ENCODE assay signal across 1 cellular context in the genomic region with DNA sequence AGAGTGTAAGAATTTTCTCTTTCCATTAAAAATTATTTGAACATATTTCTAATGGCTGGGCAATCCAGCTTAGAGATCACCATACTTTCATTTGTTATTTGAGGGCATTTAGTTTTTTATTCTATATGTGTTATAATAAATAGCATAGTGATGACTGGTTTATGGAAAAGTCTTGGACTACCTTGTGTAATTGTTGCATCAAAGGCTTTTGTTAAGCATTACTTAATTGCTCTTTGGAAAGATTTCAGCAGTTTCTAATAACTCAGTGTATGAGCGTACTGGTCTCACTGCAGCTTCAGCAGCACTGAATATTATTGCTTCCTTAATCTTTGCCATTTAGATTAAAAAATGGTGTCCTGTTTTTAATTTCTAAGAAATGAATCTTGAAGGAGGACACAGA.
TF ChIP-seq lines count a peak whose summit lies in the region.

No MANE protein-coding gene starts in this region.

TF ChIP-seq in GM23338, 12 proteins besides CTCF, POLR2A, EP300 and RAD21 (continued from another document):
- TF ChIP-seq, protein P1, sequence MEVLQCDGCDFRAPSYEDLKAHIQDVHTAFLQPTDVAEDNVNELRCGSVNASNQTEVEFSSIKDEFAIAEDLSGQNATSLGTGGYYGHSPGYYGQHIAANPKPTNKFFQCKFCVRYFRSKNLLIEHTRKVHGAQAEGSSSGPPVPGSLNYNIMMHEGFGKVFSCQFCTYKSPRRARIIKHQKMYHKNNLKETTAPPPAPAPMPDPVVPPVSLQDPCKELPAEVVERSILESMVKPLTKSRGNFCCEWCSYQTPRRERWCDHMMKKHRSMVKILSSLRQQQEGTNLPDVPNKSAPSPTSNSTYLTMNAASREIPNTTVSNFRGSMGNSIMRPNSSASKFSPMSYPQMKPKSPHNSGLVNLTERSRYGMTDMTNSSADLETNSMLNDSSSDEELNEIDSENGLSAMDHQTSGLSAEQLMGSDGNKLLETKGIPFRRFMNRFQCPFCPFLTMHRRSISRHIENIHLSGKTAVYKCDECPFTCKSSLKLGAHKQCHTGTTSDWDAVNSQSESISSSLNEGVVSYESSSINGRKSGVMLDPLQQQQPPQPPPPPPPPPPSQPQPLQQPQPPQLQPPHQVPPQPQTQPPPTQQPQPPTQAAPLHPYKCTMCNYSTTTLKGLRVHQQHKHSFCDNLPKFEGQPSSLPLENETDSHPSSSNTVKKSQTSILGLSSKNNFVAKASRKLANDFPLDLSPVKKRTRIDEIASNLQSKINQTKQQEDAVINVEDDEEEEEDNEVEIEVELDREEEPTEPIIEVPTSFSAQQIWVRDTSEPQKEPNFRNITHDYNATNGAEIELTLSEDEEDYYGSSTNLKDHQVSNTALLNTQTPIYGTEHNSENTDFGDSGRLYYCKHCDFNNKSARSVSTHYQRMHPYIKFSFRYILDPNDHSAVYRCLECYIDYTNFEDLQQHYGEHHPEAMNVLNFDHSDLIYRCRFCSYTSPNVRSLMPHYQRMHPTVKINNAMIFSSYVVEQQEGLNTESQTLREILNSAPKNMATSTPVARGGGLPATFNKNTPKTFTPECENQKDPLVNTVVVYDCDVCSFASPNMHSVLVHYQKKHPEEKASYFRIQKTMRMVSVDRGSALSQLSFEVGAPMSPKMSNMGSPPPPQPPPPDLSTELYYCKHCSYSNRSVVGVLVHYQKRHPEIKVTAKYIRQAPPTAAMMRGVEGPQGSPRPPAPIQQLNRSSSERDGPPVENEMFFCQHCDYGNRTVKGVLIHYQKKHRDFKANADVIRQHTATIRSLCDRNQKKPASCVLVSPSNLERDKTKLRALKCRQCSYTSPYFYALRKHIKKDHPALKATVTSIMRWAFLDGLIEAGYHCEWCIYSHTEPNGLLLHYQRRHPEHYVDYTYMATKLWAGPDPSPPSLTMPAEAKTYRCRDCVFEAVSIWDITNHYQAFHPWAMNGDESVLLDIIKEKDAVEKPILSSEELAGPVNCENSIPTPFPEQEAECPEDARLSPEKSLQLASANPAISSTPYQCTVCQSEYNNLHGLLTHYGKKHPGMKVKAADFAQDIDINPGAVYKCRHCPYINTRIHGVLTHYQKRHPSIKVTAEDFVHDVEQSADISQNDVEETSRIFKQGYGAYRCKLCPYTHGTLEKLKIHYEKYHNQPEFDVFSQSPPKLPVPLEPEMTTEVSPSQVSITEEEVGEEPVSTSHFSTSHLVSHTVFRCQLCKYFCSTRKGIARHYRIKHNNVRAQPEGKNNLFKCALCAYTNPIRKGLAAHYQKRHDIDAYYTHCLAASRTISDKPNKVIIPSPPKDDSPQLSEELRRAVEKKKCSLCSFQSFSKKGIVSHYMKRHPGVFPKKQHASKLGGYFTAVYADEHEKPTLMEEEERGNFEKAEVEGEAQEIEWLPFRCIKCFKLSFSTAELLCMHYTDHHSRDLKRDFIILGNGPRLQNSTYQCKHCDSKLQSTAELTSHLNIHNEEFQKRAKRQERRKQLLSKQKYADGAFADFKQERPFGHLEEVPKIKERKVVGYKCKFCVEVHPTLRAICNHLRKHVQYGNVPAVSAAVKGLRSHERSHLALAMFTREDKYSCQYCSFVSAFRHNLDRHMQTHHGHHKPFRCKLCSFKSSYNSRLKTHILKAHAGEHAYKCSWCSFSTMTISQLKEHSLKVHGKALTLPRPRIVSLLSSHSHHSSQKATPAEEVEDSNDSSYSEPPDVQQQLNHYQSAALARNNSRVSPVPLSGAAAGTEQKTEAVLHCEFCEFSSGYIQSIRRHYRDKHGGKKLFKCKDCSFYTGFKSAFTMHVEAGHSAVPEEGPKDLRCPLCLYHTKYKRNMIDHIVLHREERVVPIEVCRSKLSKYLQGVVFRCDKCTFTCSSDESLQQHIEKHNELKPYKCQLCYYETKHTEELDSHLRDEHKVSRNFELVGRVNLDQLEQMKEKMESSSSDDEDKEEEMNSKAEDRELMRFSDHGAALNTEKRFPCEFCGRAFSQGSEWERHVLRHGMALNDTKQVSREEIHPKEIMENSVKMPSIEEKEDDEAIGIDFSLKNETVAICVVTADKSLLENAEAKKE (CRISPR knock-in tag; IDR thresholded peaks at IDR 0.05): no peak
TF ChIP-seq in GM23338: peak in this region for 0.
